In the genomic region with DNA sequence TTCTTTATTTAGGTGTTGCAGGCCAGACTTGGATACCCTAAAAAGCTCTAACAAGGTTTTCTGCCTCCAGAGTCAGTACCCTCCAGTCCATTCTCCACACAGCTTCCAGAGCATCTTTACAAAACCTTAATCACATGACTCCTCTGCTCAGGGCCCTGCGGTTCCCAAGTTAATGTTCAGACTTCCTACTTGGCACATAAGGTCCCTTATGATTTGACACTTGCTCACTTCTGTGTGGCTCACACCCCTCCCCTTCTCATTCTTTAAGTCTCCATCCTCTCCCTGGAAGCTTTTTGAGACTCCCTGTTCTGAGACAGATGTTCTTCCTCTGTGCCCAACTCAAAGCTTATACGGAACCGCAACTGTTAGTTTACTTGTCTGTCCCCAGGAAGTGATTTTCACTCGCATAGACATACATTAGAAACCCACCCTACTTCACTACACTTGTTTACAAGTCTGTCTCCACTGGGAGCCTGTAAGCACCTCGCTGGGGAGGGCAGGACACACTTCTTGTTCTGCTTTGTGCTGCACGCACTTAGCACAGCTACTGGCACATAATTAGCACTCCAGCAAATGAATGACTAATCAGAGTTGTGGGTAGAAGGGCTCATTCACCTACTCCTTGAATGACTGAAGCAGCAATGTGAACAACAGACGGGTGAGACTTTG, we compare ENCODE assay signal across 12 cellular contexts.
A peak's percentile ranks its signal among the peaks of the same experiment; 100 is the strongest.
DNase-seq lines count a peak whose midpoint lies in the region; ATAC-seq lines count a peak whose summit lies in the region.
"Had no signal": no experiment of that assay in that cellular context is flagged by ENCODE, and none has a peak within 500 bp of the region (broad histone marks: within the 10 kb centered on the region; RNA-seq: fewer than 3 reads in every experiment).

No MANE protein-coding gene starts in this region.

- ATAC-seq in GM18498 (IDR thresholded peaks at IDR 0.05; ENCODE audit: unreplicated experiment) (peak; percentile 80), GM19397 (IDR thresholded peaks at IDR 0.05; ENCODE audit: unreplicated experiment) (peak; percentile 78), HG03354 (IDR thresholded peaks at IDR 0.05; ENCODE audit: poor library complexity, severe bottlenecking, unreplicated experiment) (peak; percentile 75)
- peak; percentile 74 for ATAC-seq in activated T-helper 17 cell treated with anti-CD3 and anti-CD28 coated beads, Interleukin-2, amount 50 U/mL, for 72 hours (replicated peaks)
- ATAC-seq: pancreas had no signal

- H3K27me3 Mint-ChIP-seq in activated T-helper 17 cell treated with anti-CD3 and anti-CD28 coated beads, Interleukin-2, amount 50 U/mL, for 72 hours: peaks cover 25% of the 10 kb centered on the region

- no peaks in the 10 kb centered on the region for H3K4me1 Mint-ChIP-seq in activated T-helper 17 cell treated with anti-CD3 and anti-CD28 coated beads, Interleukin-2, amount 50 U/mL, for 72 hours

- H3K9me3 Mint-ChIP-seq in activated T-helper 17 cell treated with anti-CD3 and anti-CD28 coated beads, Interleukin-2, amount 50 U/mL, for 72 hours: no peaks in the 10 kb centered on the region

- no peaks in the 10 kb centered on the region for H3K36me3 Mint-ChIP-seq in activated T-helper 17 cell treated with anti-CD3 and anti-CD28 coated beads, Interleukin-2, amount 50 U/mL, for 72 hours (ENCODE audit: low read depth)

- H3K4me3 Mint-ChIP-seq in activated T-helper 17 cell treated with anti-CD3 and anti-CD28 coated beads, Interleukin-2, amount 50 U/mL, for 72 hours: no peak overlapping the region
- H3K4me3 Mint-ChIP-seq: activated naive CD4-positive, alpha-beta T cell treated with anti-CD3 and anti-CD28 coated beads, Interleukin-2, amount 50 U/mL, for 24 hours had no signal

- no peak for DNase-seq in NCI-H2227 (lab: John Stamatoyannopoulos, UW; ENCODE audit: unreplicated experiment)
- DNase-seq in hippocampal formation (lab: John Stamatoyannopoulos, UW): no peak
- DNase-seq in HT-29 (ENCODE audit: low spot score): no peak
- no peak for DNase-seq in putamen (ENCODE audit: low spot score)
- DNase-seq: effector memory CD4-positive, alpha-beta T cell; NCI-H748 treated with DMSO at 0.1 percent for 48 hours; pancreas had no signal

- no peak overlapping the region for H3K27ac Mint-ChIP-seq in activated T-helper 17 cell treated with anti-CD3 and anti-CD28 coated beads, Interleukin-2, amount 50 U/mL, for 72 hours
- H3K27ac Mint-ChIP-seq: activated naive CD4-positive, alpha-beta T cell treated with anti-CD3 and anti-CD28 coated beads, Interleukin-2, amount 50 U/mL, for 24 hours had no signal
